1 cellular context compared by ENCODE assay signal in genomic region chr1:161539731-161540561, GRCh38.
A peak's percentile ranks its signal among the peaks of the same experiment; 100 is the strongest.
TF ChIP-seq lines count a peak whose summit lies in the region.
"Not testable (repeated sequence)": the region's sequence is repeated elsewhere in the genome, so short reads cannot be mapped to it uniquely, and the experiment has no call there.

No MANE protein-coding gene starts in this region.

TF ChIP-seq in HepG2, 621 proteins besides CTCF, POLR2A, EP300 and RAD21 (continued from another document):
- not testable (repeated sequence) for TF ChIP-seq ZHX2 (IDR thresholded peaks at IDR 0.05; ENCODE audit: low read depth); SOX6 (IDR thresholded peaks at IDR 0.05)
- TF ChIP-seq ZHX2 (CRISPR knock-in tag; IDR thresholded peaks at IDR 0.05; ENCODE audit: borderline replicate concordance): 0 out of 2 replicates have a peak, but pooled peaks have one; percentile 40
- 0 out of 2 replicates have a peak, but pooled peaks have one; percentile 69 for TF ChIP-seq ZKSCAN8 (CRISPR knock-in tag; IDR thresholded peaks at IDR 0.05; ENCODE audit: borderline replicate concordance)
- peak; percentile 31; the same call in 1 of the 2 replicates for TF ChIP-seq ZNF317 (CRISPR knock-in tag; IDR thresholded peaks at IDR 0.05)
- TF ChIP-seq NRL (CRISPR knock-in tag; IDR thresholded peaks at IDR 0.05; ENCODE audit: borderline replicate concordance): peak; percentile 62; the same call in 1 of the 2 replicates
- TF ChIP-seq ZNF614 (CRISPR knock-in tag; IDR thresholded peaks at IDR 0.05; ENCODE audit: borderline replicate concordance): peak; percentile 56
- peak; percentile 43; the same call in 1 of the 2 replicates for TF ChIP-seq SOX6 (CRISPR knock-in tag; IDR thresholded peaks at IDR 0.05)
- TF ChIP-seq, protein P1, sequence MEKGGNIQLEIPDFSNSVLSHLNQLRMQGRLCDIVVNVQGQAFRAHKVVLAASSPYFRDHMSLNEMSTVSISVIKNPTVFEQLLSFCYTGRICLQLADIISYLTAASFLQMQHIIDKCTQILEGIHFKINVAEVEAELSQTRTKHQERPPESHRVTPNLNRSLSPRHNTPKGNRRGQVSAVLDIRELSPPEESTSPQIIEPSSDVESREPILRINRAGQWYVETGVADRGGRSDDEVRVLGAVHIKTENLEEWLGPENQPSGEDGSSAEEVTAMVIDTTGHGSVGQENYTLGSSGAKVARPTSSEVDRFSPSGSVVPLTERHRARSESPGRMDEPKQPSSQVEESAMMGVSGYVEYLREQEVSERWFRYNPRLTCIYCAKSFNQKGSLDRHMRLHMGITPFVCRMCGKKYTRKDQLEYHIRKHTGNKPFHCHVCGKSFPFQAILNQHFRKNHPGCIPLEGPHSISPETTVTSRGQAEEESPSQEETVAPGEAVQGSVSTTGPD (CRISPR knock-in tag; IDR thresholded peaks at IDR 0.05): peak; percentile 88
- 0 out of 2 replicates have a peak, but pooled peaks have one; percentile 40 for TF ChIP-seq ISX (CRISPR knock-in tag; conservative IDR thresholded peaks at IDR 0.05)
